In the genomic region with DNA sequence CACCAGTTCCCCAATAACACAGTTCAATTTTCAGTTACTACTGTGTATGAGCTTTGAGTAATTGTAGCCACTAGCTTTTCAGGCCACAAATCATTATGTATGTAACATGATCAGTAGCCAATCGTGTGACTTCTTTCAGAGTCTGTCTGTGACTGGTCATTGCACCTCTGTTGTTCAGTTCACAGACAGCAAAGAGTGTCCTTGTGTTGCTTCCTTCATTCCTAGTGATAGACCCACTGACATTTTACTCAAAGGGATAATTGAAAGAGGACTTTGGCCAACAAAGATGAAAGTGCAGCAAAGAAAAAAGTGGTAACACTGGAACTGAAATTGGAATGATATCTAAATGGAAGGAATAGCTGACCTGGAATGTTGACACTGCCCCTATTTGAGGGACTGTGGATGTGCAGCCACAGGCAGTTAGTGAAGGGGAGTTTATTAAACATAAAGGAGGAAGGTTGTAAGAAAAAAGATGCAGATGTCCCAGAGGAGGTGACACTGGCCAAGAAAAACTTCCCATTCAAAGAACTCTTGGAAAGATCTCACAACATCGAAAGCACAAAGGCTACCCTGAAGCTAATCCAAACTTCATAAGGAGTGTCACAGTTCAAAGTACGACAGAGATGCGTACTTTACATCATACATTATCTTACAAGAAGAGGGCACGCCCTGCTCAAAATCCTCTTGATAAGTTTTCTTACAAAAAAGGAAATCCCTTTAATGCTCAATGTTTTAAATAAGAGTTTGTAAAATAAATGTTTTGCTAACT, we compare ENCODE assay signal across 2 cellular contexts.
TF ChIP-seq lines count a peak whose summit lies in the region.

No MANE protein-coding gene starts in this region.

TF ChIP-seq in SK-N-SH treated with all-trans-retinoic acid at 6 μM for 48 hours, 23 proteins besides CTCF, POLR2A, EP300 and RAD21 (continued from another document):
- TF ChIP-seq, protein P1, sequence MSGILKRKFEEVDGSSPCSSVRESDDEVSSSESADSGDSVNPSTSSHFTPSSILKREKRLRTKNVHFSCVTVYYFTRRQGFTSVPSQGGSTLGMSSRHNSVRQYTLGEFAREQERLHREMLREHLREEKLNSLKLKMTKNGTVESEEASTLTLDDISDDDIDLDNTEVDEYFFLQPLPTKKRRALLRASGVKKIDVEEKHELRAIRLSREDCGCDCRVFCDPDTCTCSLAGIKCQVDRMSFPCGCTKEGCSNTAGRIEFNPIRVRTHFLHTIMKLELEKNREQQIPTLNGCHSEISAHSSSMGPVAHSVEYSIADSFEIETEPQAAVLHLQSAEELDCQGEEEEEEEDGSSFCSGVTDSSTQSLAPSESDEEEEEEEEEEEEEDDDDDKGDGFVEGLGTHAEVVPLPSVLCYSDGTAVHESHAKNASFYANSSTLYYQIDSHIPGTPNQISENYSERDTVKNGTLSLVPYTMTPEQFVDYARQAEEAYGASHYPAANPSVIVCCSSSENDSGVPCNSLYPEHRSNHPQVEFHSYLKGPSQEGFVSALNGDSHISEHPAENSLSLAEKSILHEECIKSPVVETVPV (CRISPR knock-in tag; IDR thresholded peaks at IDR 0.05) = no peak
- TF ChIP-seq TCF4 (CRISPR knock-in tag; IDR thresholded peaks at IDR 0.05; ENCODE audit: borderline replicate concordance) = no peak
- TF ChIP-seq OSR1 (CRISPR knock-in tag; IDR thresholded peaks at IDR 0.05) = no peak
- no peak for TF ChIP-seq PPARA (CRISPR knock-in tag; IDR thresholded peaks at IDR 0.05; ENCODE audit: borderline replicate concordance)
- TF ChIP-seq GLIS3 (CRISPR knock-in tag; IDR thresholded peaks at IDR 0.05) = no peak
- TF ChIP-seq, protein P2, sequence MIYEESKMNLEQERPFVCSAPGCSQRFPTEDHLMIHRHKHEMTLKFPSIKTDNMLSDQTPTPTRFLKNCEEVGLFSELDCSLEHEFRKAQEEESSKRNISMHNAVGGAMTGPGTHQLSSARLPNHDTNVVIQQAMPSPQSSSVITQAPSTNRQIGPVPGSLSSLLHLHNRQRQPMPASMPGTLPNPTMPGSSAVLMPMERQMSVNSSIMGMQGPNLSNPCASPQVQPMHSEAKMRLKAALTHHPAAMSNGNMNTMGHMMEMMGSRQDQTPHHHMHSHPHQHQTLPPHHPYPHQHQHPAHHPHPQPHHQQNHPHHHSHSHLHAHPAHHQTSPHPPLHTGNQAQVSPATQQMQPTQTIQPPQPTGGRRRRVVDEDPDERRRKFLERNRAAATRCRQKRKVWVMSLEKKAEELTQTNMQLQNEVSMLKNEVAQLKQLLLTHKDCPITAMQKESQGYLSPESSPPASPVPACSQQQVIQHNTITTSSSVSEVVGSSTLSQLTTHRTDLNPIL (CRISPR knock-in tag; IDR thresholded peaks at IDR 0.05; ENCODE audit: low read depth) = no peak
- TF ChIP-seq ESRRG (CRISPR knock-in tag; IDR thresholded peaks at IDR 0.05) = no peak
- TF ChIP-seq ZFP3 (CRISPR knock-in tag; IDR thresholded peaks at IDR 0.05) = no peak
- TF ChIP-seq ARNTL (CRISPR knock-in tag; IDR thresholded peaks at IDR 0.05; ENCODE audit: borderline replicate concordance, low read depth) = no peak
- no peak for TF ChIP-seq ZNF8 (CRISPR knock-in tag; IDR thresholded peaks at IDR 0.05)
- TF ChIP-seq ZFP30 (CRISPR knock-in tag; IDR thresholded peaks at IDR 0.05) = no peak
- no peak for TF ChIP-seq ZNF565 (CRISPR knock-in tag; conservative IDR thresholded peaks at IDR 0.05; ENCODE audit: low read depth)
- TF ChIP-seq ZC3H10 (CRISPR knock-in tag; IDR thresholded peaks at IDR 0.05) = no peak
- TF ChIP-seq ZNF70 (CRISPR knock-in tag; IDR thresholded peaks at IDR 0.05) = no peak
- TF ChIP-seq, protein P3, sequence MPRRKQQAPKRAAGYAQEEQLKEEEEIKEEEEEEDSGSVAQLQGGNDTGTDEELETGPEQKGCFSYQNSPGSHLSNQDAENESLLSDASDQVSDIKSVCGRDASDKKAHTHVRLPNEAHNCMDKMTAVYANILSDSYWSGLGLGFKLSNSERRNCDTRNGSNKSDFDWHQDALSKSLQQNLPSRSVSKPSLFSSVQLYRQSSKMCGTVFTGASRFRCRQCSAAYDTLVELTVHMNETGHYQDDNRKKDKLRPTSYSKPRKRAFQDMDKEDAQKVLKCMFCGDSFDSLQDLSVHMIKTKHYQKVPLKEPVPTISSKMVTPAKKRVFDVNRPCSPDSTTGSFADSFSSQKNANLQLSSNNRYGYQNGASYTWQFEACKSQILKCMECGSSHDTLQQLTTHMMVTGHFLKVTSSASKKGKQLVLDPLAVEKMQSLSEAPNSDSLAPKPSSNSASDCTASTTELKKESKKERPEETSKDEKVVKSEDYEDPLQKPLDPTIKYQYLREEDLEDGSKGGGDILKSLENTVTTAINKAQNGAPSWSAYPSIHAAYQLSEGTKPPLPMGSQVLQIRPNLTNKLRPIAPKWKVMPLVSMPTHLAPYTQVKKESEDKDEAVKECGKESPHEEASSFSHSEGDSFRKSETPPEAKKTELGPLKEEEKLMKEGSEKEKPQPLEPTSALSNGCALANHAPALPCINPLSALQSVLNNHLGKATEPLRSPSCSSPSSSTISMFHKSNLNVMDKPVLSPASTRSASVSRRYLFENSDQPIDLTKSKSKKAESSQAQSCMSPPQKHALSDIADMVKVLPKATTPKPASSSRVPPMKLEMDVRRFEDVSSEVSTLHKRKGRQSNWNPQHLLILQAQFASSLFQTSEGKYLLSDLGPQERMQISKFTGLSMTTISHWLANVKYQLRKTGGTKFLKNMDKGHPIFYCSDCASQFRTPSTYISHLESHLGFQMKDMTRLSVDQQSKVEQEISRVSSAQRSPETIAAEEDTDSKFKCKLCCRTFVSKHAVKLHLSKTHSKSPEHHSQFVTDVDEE (CRISPR knock-in tag; IDR thresholded peaks at IDR 0.05) = no peak

TF ChIP-seq in SK-N-SH, 30 proteins besides CTCF, POLR2A, EP300 and RAD21 (continued from another document):
- TF ChIP-seq TEAD4 (IDR thresholded peaks at IDR 0.05; ENCODE audit: borderline replicate concordance, insufficient read depth) = no peak
- no peak for TF ChIP-seq GATA2 (CRISPR knock-in tag; IDR thresholded peaks at IDR 0.05)
- TF ChIP-seq NFIC (IDR thresholded peaks at IDR 0.05; ENCODE audit: borderline replicate concordance) = no peak
- TF ChIP-seq EZH2phosphoT487 (IDR thresholded peaks at IDR 0.05; ENCODE audit: borderline replicate concordance, low read depth) = no peak
- TF ChIP-seq, protein P4, sequence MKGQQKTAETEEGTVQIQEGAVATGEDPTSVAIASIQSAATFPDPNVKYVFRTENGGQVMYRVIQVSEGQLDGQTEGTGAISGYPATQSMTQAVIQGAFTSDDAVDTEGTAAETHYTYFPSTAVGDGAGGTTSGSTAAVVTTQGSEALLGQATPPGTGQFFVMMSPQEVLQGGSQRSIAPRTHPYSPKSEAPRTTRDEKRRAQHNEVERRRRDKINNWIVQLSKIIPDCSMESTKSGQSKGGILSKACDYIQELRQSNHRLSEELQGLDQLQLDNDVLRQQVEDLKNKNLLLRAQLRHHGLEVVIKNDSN (IDR thresholded peaks at IDR 0.05; ENCODE audit: borderline replicate concordance, low read depth) = no peak
